15 cellular contexts compared by ENCODE assay signal in genomic region chr6:79467716-79468115, GRCh38.
DNase-seq lines count a peak whose midpoint lies in the region; ATAC-seq and TF ChIP-seq lines count a peak whose summit lies in the region.
"Had no signal": no experiment of that assay in that cellular context is flagged by ENCODE, and none has a peak within 500 bp of the region (broad histone marks: within the 10 kb centered on the region; RNA-seq: fewer than 3 reads in every experiment).

No MANE protein-coding gene starts in this region.

- in situ Hi-C loops in mammary epithelial cell (cut with MboI; ENCODE audit: low sequenced_read_pairs in 2 of 2) = no loop called here

- H3K4me1 ChIP-seq in mammary epithelial cell (ENCODE audit: insufficient read depth, low read length) = peaks cover 11% of the 10 kb centered on the region
- no peaks in the 10 kb centered on the region for H3K4me1 ChIP-seq in upper lobe of right lung

- DNase-seq in mammary epithelial cell = peak; percentile 20
- DNase-seq in MCF 10A (ENCODE audit: unreplicated experiment) = no peak
- peak; percentile 83 for DNase-seq in OCI-M1 (lab: John Stamatoyannopoulos, UW)
- DNase-seq in fibroblast of mammary gland (ENCODE audit: low read depth) = peak; percentile 10
- DNase-seq in upper lobe of right lung = no peak
- DNase-seq in NK-92 treated with Interleukin-12 subunit alpha and Interleukin-12 subunit beta, amount 100 ng/mL, for 24 hours (lab: John Stamatoyannopoulos, UW) = no peak
- DNase-seq in NCI-H2029 (lab: John Stamatoyannopoulos, UW) = no peak
- DNase-seq: activated CD4-positive, alpha-beta T cell treated with anti-CD3 and anti-CD28 coated beads, Interleukin-2, amount 50 U/mL, for 48 hours; activated gamma-delta T cell; DMS53; lower lobe of right lung; ovary had no signal

- CTCF ChIA-PET in mammary epithelial cell (lab: Charles Lee; ENCODE audit: low non-redundant PET) = interaction anchor here (0.6 kb wide), 1 partner anchor 246 kb away, joined by 4 read pairs; no protein-coding TSS in a partner anchor
- CTCF ChIA-PET in MCF 10A (lab: Yijun Ruan, JAX) = interaction anchor here (0.6 to 2.3 kb wide), 13 partner anchors 8 to 392 kb away, joined by 3 to 9 read pairs (median 4); no protein-coding TSS in a partner anchor

- H3K9me3 ChIP-seq in mammary epithelial cell (replicated peaks; ENCODE audit: insufficient read depth, low read length) = no peaks in the 10 kb centered on the region
- H3K9me3 ChIP-seq in upper lobe of right lung = no peaks in the 10 kb centered on the region
- H3K9me3 ChIP-seq: A549, lower lobe of right lung, ovary had no signal

- H3K27me3 Mint-ChIP-seq in MCF 10A (ENCODE audit: insufficient read depth, unreplicated experiment) = no peaks in the 10 kb centered on the region

- H3K79me2 ChIP-seq in mammary epithelial cell (ENCODE audit: insufficient read depth, low read length) = no peaks in the 10 kb centered on the region
- H3K79me2 ChIP-seq: hepatocyte had no signal

- H2AFZ ChIP-seq in mammary epithelial cell (ENCODE audit: low read depth, low read length) = peak overlapping the region; percentile 26
- H2AFZ ChIP-seq: hepatocyte had no signal

- BruUV-seq in mammary epithelial cell (replicated peaks; lab: Mats Ljungman, UMichigan) (no TSS peak), MCF 10A (replicated peaks; lab: Mats Ljungman, UMichigan) (no TSS peak)

- no peaks in the 10 kb centered on the region for H4K20me1 ChIP-seq in mammary epithelial cell (ENCODE audit: insufficient read depth, low read length)

- H3K4me3 ChIP-seq in mammary epithelial cell (replicated peaks in 1 of 3; ENCODE audit: insufficient read depth in 1 of 3, low read depth in 2 of 3, low read length in 3 of 3) = no peak overlapping the region
- H3K4me3 ChIP-seq in fibroblast of mammary gland (ENCODE audit: control insufficient read depth, low read depth, low read length) = no peak overlapping the region
- no peak overlapping the region for H3K4me3 ChIP-seq in upper lobe of right lung
- H3K4me3 ChIP-seq: A549, hepatocyte, lower lobe of right lung, ovary had no signal

- POLR2A ChIA-PET in MCF 10A (lab: Yijun Ruan, JAX) = interaction anchor here (1.1 to 5.4 kb wide), 3 partner anchors 47 to 390 kb away, joined by 3 to 57 read pairs (median 11); partner anchors contain the start of genes LCA5 and PHIP

- TF ChIP-seq CTCF in mammary epithelial cell (conservative IDR thresholded peaks at IDR 0.05 in 1 of 2, IDR thresholded peaks at IDR 0.05 in 1 of 2; ENCODE audit: extremely low read depth in 1 of 2, insufficient read depth in 1 of 2, low read depth in 1 of 2, low read length in 2 of 2) = peak in 1 of 2 donors; percentile 6
- no peak for TF ChIP-seq CTCF in MCF 10A (IDR thresholded peaks at IDR 0.05; ENCODE audit: unreplicated experiment)
- no peak for TF ChIP-seq CTCF in fibroblast of mammary gland (conservative IDR thresholded peaks at IDR 0.05; ENCODE audit: control insufficient read depth, insufficient read depth, low read depth, low read length)
- no peak for TF ChIP-seq CTCF in upper lobe of right lung (IDR thresholded peaks at IDR 0.05)

- no peak overlapping the region for H3K27ac Mint-ChIP-seq in MCF 10A (ENCODE audit: low read depth, unreplicated experiment)

- H3K4me1 Mint-ChIP-seq in MCF 10A (ENCODE audit: insufficient read depth, unreplicated experiment) = peaks cover 19% of the 10 kb centered on the region

- no peak overlapping the region for H3K27ac ChIP-seq in mammary epithelial cell (ENCODE audit: insufficient read depth, low read depth, low read length)
- no peak overlapping the region for H3K27ac ChIP-seq in upper lobe of right lung
- H3K27ac ChIP-seq: A549, hepatocyte, lower lobe of right lung, ovary had no signal

- no peaks in the 10 kb centered on the region for H3K36me3 Mint-ChIP-seq in MCF 10A (ENCODE audit: insufficient read depth, unreplicated experiment)

- no peaks in the 10 kb centered on the region for H3K36me3 ChIP-seq in mammary epithelial cell (ENCODE audit: insufficient read depth, low read length)
- no peaks in the 10 kb centered on the region for H3K36me3 ChIP-seq in upper lobe of right lung
- H3K36me3 ChIP-seq: lower lobe of right lung, ovary had no signal

- H3K9me3 Mint-ChIP-seq in MCF 10A (ENCODE audit: unreplicated experiment) = no peaks in the 10 kb centered on the region

- no peak overlapping the region for H3K4me3 Mint-ChIP-seq in MCF 10A (ENCODE audit: unreplicated experiment)

- ATAC-seq in upper lobe of right lung = peak; percentile 55
- no peak for ATAC-seq in HG03442 (IDR thresholded peaks at IDR 0.05; ENCODE audit: unreplicated experiment)

- 25% methylated on average over 2 of the region's 2 CpGs for WGBS in mammary epithelial cell (ENCODE audit: low coverage, missing lambda C conversion rate)

- H3K27me3 ChIP-seq in mammary epithelial cell (ENCODE audit: insufficient read depth, low read length) = no peaks in the 10 kb centered on the region
- no peaks in the 10 kb centered on the region for H3K27me3 ChIP-seq in upper lobe of right lung
- H3K27me3 ChIP-seq: hepatocyte, ovary had no signal

- H3K4me2 ChIP-seq in mammary epithelial cell (ENCODE audit: insufficient read depth, low read depth, low read length) = no peak overlapping the region
- H3K4me2 ChIP-seq: A549, hepatocyte had no signal

- dilution Hi-C loops in mammary epithelial cell (cut with HindIII; ENCODE audit: low sequenced_read_pairs) = no loop called here

- no peak overlapping the region for H3K9ac ChIP-seq in mammary epithelial cell (ENCODE audit: insufficient read depth, low read length)

- intact Hi-C loops in mammary epithelial cell (cut with micrococcal nuclease) = loop anchor here (2.0 to 10.0 kb wide), 4 partner anchors 70 to 267 kb away; partner anchors contain the start of genes HMGN3 and LCA5
- intact Hi-C loops in MCF 10A (cut with micrococcal nuclease) = loop anchor here (2.0 to 5.0 kb wide), 2 partner anchors 265 to 389 kb away; partner anchors contain the start of gene PHIP
- intact Hi-C loops in upper lobe of right lung (cut with DNase I) = no loop called here

Comparison
In these comparisons a context has a peak if more than half of its experiments do, and no peak if none do; other contexts are left out.
1. DNase-seq: peak in mammary epithelial cell (single experiment), OCI-M1 (single experiment) and fibroblast of mammary gland (single experiment); none in MCF 10A (single experiment), upper lobe of right lung (single experiment), NK-92 treated with Interleukin-12 subunit alpha and Interleukin-12 subunit beta, amount 100 ng/mL, for 24 hours (single experiment) and NCI-H2029 (single experiment).